ENCODE assay signal across 8 cellular contexts in the genomic region with DNA sequence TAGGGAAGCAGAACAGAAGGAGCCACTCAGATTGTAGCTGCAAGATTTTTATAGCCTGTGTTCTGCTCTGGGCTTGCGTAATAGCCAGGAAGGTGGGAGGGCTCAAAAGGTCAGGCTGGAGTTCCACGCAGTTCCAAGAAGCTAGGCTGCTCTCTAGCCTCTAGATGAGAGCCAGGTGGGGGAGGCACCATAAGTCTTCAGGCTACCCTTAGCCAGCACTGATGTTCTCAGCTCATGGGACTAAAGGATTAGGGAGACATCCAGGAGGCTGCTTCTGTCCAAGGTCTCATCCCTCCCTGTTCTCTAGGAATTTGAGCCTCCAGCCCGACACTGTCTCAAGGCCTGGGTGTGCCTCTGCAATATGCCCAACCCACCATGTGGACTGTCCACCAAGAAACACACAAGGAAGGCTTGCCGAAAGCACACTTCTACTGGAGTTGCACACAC. TPM values are rescaled to one million over a fixed set of nuclear protein-coding genes. Genes with fewer than 3 reads are reported as not detected.
DNase-seq lines count a peak whose midpoint lies in the region; ATAC-seq and TF ChIP-seq lines count a peak whose summit lies in the region.

No MANE protein-coding gene starts in this region.

- TF ChIP-seq RAD21 in SK-N-SH (IDR thresholded peaks at IDR 0.05; ENCODE audit: low read length): no peak

- H3K4me1 ChIP-seq in SK-N-SH (ENCODE audit: control insufficient read depth in 1 of 2, insufficient read depth in 2 of 2, low read depth in 1 of 2, low read length in 1 of 2) (peaks cover 0 to 12% of the 10 kb centered on the region in 2 experiments; a peak in 1 of 4 replicates), iPS-20b (ENCODE audit: insufficient read depth, low read length) (0 out of 2 replicates have a peak, but pooled peaks cover 5% of the 10 kb centered on the region), smooth muscle cell (ENCODE audit: low read depth) (peaks cover 14% of the 10 kb centered on the region)

- no peak for TF ChIP-seq CTCF in SK-N-SH (IDR thresholded peaks at IDR 0.05)
- TF ChIP-seq CTCF in smooth muscle cell (IDR thresholded peaks at IDR 0.05; ENCODE audit: borderline replicate concordance, insufficient read depth, poor library complexity, severe bottlenecking): no peak

- peak overlapping the region; percentile 82 to 100 for H3K4me3 ChIP-seq in SK-N-SH (ENCODE audit: low read depth in 2 of 2, low read length in 1 of 2)
- peak overlapping the region; percentile 89 for H3K4me3 ChIP-seq in iPS-20b (ENCODE audit: low read length)
- peak overlapping the region; percentile 96 for H3K4me3 ChIP-seq in smooth muscle cell

- H3K27ac Mint-ChIP-seq in activated T-helper 2 cell treated with anti-CD3 and anti-CD28 coated beads, Interferon-gamma antibody, Interleukin-2, Interleukin-4, amounts not matched to agents 10 μg/mL and 5 μg/mL and 100 μg/mL, durations not matched to agents 14 hours and 24 hours and 36 hours: peak overlapping the region; percentile 51

- intact Hi-C loops in activated T-helper 2 cell treated with anti-CD3 and anti-CD28 coated beads, Interferon-gamma antibody, Interleukin-2, Interleukin-4, amounts not matched to agents 10 μg/mL and 5 μg/mL and 100 μg/mL, durations not matched to agents 14 hours and 24 hours and 36 hours (cut with micrococcal nuclease): loop anchor here (1.0 kb wide), 1 partner anchor 21 kb away; no protein-coding TSS in a partner anchor

- POLR2A ChIA-PET in SK-N-SH (lab: Yijun Ruan, JAX): interaction anchor here (1.2 to 4.3 kb wide), 6 partner anchors 9 to 126 kb away, joined by 3 to 28 read pairs (median 6); partner anchors contain the start of genes DHH, TUBA1A and TUBA1B

- WGBS in SK-N-SH (ENCODE audit: low lambda C conversion rate): 75% methylated on average over 4 of the region's 4 CpGs
- WGBS in smooth muscle cell (ENCODE audit: low lambda C conversion rate): 30% methylated on average over 4 of the region's 4 CpGs

- no peak for DNase-seq in SK-N-SH
- no peak for DNase-seq in activated T-helper 2 cell treated with anti-CD3 and anti-CD28 coated beads, Interferon-gamma antibody, Interleukin-2, Interleukin-4, amounts not matched to agents 10 μg/mL and 5 μg/mL and 100 μg/mL, durations not matched to agents 14 hours and 24 hours and 36 hours (ENCODE audit: low spot score)
- no peak for DNase-seq in smooth muscle cell (lab: John Stamatoyannopoulos, UW; ENCODE audit: unreplicated experiment)
- no peak for DNase-seq in NCI-H2196 treated with DMSO at 0.1 percent for 48 hours (lab: John Stamatoyannopoulos, UW; ENCODE audit: unreplicated experiment)

- H3K9ac ChIP-seq in SK-N-SH (no peak overlapping the region), iPS-20b (ENCODE audit: low read depth, low read length) (peak overlapping the region; percentile 90; the same call in 1 of the 2 replicates), smooth muscle cell (ENCODE audit: low read depth) (peak overlapping the region; percentile 95)

- CTCF ChIA-PET in SK-N-SH (lab: Yijun Ruan, JAX): interaction anchor here (0.7 to 25.0 kb wide), 9 partner anchors 10 to 238 kb away, joined by 3 to 315 read pairs (median 30); partner anchors contain the start of genes DHH, DNAJC22, TUBA1A and TUBA1B

- no peaks in the 10 kb centered on the region for H3K9me3 Mint-ChIP-seq in activated T-helper 2 cell treated with anti-CD3 and anti-CD28 coated beads, Interferon-gamma antibody, Interleukin-2, Interleukin-4, amounts not matched to agents 10 μg/mL and 5 μg/mL and 100 μg/mL, durations not matched to agents 14 hours and 24 hours and 36 hours

- H3K27me3 ChIP-seq in SK-N-SH (ENCODE audit: insufficient read depth) (no peaks in the 10 kb centered on the region), iPS-20b (ENCODE audit: insufficient read depth, low read length) (no peaks in the 10 kb centered on the region), smooth muscle cell (ENCODE audit: low read depth) (no peaks in the 10 kb centered on the region)

- H3K79me2 ChIP-seq in SK-N-SH (ENCODE audit: insufficient read depth): peaks cover 42% of the 10 kb centered on the region
- peaks cover 49% of the 10 kb centered on the region for H3K79me2 ChIP-seq in smooth muscle cell (ENCODE audit: low read depth)

- H3F3A ChIP-seq in SK-N-SH (replicated peaks; ENCODE audit: insufficient read depth) (no peaks in the 10 kb centered on the region), smooth muscle cell (ENCODE audit: low read depth) (peaks cover 21% of the 10 kb centered on the region)

- H3K27ac ChIP-seq in SK-N-SH (ENCODE audit: low read depth in 2 of 2, low read length in 1 of 2): peak overlapping the region in 1 of 2 experiments; percentile 88; a peak in 1 of 4 replicates
- no peak overlapping the region for H3K27ac ChIP-seq in iPS-20b (ENCODE audit: low read length)
- peak overlapping the region; percentile 93 for H3K27ac ChIP-seq in smooth muscle cell (ENCODE audit: low read depth)

- H3K36me3 ChIP-seq in SK-N-SH (replicated peaks in 1 of 2; ENCODE audit: control insufficient read depth in 1 of 2, insufficient read depth in 2 of 2, low read length in 1 of 2): peaks cover 13 to 25% of the 10 kb centered on the region in 2 experiments
- peaks cover 30% of the 10 kb centered on the region for H3K36me3 ChIP-seq in iPS-20b (ENCODE audit: insufficient read depth, low read depth, low read length)
- no peaks in the 10 kb centered on the region for H3K36me3 ChIP-seq in smooth muscle cell (ENCODE audit: low read depth)

- H3K27me3 Mint-ChIP-seq in activated T-helper 2 cell treated with anti-CD3 and anti-CD28 coated beads, Interferon-gamma antibody, Interleukin-2, Interleukin-4, amounts not matched to agents 10 μg/mL and 5 μg/mL and 100 μg/mL, durations not matched to agents 14 hours and 24 hours and 36 hours (ENCODE audit: low read depth): no peaks in the 10 kb centered on the region

- H3K4me1 Mint-ChIP-seq in activated T-helper 2 cell treated with anti-CD3 and anti-CD28 coated beads, Interferon-gamma antibody, Interleukin-2, Interleukin-4, amounts not matched to agents 10 μg/mL and 5 μg/mL and 100 μg/mL, durations not matched to agents 14 hours and 24 hours and 36 hours (ENCODE audit: low read depth): peaks cover 22% of the 10 kb centered on the region

- no peaks in the 10 kb centered on the region for H3K9me2 ChIP-seq in SK-N-SH

- no peak for TF ChIP-seq EP300 in SK-N-SH (IDR thresholded peaks at IDR 0.05; ENCODE audit: borderline replicate concordance in 1 of 2, low read depth in 1 of 2, low read length in 1 of 2)

- ATAC-seq in SK-N-SH treated with all-trans-retinoic acid at 6 μM for 48 hours (no peak), GM21825 (IDR thresholded peaks at IDR 0.05; ENCODE audit: unreplicated experiment) (no peak), HG03139 (IDR thresholded peaks at IDR 0.05; ENCODE audit: unreplicated experiment) (no peak)

- H4K20me1 ChIP-seq in SK-N-SH (ENCODE audit: insufficient read depth) (peaks cover 43% of the 10 kb centered on the region; the same call in 1 of the 2 replicates), smooth muscle cell (ENCODE audit: low read depth) (peaks cover 59% of the 10 kb centered on the region)

- H3K4me3 Mint-ChIP-seq in activated T-helper 2 cell treated with anti-CD3 and anti-CD28 coated beads, Interferon-gamma antibody, Interleukin-2, Interleukin-4, amounts not matched to agents 10 μg/mL and 5 μg/mL and 100 μg/mL, durations not matched to agents 14 hours and 24 hours and 36 hours (ENCODE audit: low read depth): peak overlapping the region; percentile 97

- H3K9me3 ChIP-seq in SK-N-SH: no peaks in the 10 kb centered on the region
- H3K9me3 ChIP-seq in iPS-20b (ENCODE audit: insufficient read depth, low read depth, low read length): 0 out of 2 replicates have a peak, but pooled peaks cover 4% of the 10 kb centered on the region
- H3K9me3 ChIP-seq in smooth muscle cell (replicated peaks; ENCODE audit: low read depth): no peaks in the 10 kb centered on the region

- H3K4me2 ChIP-seq in SK-N-SH: peak overlapping the region; percentile 97
- peak overlapping the region; percentile 98 for H3K4me2 ChIP-seq in smooth muscle cell

- H2AFZ ChIP-seq in SK-N-SH (ENCODE audit: low read depth) (no peak overlapping the region), smooth muscle cell (ENCODE audit: low read depth) (no peak overlapping the region)

- H3K36me3 Mint-ChIP-seq in activated T-helper 2 cell treated with anti-CD3 and anti-CD28 coated beads, Interferon-gamma antibody, Interleukin-2, Interleukin-4, amounts not matched to agents 10 μg/mL and 5 μg/mL and 100 μg/mL, durations not matched to agents 14 hours and 24 hours and 36 hours (ENCODE audit: low read depth): peaks cover 8% of the 10 kb centered on the region

RNA-seq across cellular contexts. Expression of gene LMBR1L, which starts 1.7 kb away (rescaled TPM):
- polyA plus RNA-seq in SK-N-SH (2012; rRNA removed) (43.0 and 61.4 TPM in 2 replicates), smooth muscle cell (49.5 and 61.8 TPM in 2 replicates)
- polyA plus RNA-seq in SK-N-SH (2012; cell fraction: cytosol; rRNA removed): 21.9 and 25.6 TPM in 2 replicates
- polyA plus RNA-seq in SK-N-SH (2012; cell fraction: nucleus; rRNA removed): 223 and 317 TPM in 2 replicates
- 47.1 and 53.5 TPM in 2 replicates for total RNA-seq in activated T-helper 2 cell treated with anti-CD3 and anti-CD28 coated beads, Interferon-gamma antibody, Interleukin-2, Interleukin-4, amounts not matched to agents 10 μg/mL and 5 μg/mL and 100 μg/mL, durations not matched to agents 14 hours and 24 hours and 36 hours
- total RNA-seq in smooth muscle cell: 32.4 and 57.3 TPM in 2 replicates

RNA-seq across cellular contexts. Expression of gene DHH, which starts 14.4 kb away (rescaled TPM):
- polyA plus RNA-seq in SK-N-SH (2012; rRNA removed) (0.08 and 0.13 TPM in 2 replicates), smooth muscle cell (not detected in 2 replicates)
- polyA plus RNA-seq in SK-N-SH (2012; cell fraction: cytosol; rRNA removed): 0.03 and 0.08 TPM in 2 replicates
- 0.12 and 0.14 TPM in 2 replicates for polyA plus RNA-seq in SK-N-SH (2012; cell fraction: nucleus; rRNA removed)
- total RNA-seq in activated T-helper 2 cell treated with anti-CD3 and anti-CD28 coated beads, Interferon-gamma antibody, Interleukin-2, Interleukin-4, amounts not matched to agents 10 μg/mL and 5 μg/mL and 100 μg/mL, durations not matched to agents 14 hours and 24 hours and 36 hours: not detected in 2 replicates
- total RNA-seq in smooth muscle cell: 0.04 TPM in 1 of 2 replicates, not detected in the other

RNA-seq across cellular contexts. Expression of gene TUBA1B, which starts 22.2 kb away (rescaled TPM):
- polyA plus RNA-seq in SK-N-SH (2012; rRNA removed): 2,454 and 2,856 TPM in 2 replicates
- 1,826 and 2,117 TPM in 2 replicates for polyA plus RNA-seq in SK-N-SH (2012; cell fraction: cytosol; rRNA removed)
- 970 and 1,206 TPM in 2 replicates for polyA plus RNA-seq in SK-N-SH (2012; cell fraction: nucleus; rRNA removed)
- total RNA-seq in activated T-helper 2 cell treated with anti-CD3 and anti-CD28 coated beads, Interferon-gamma antibody, Interleukin-2, Interleukin-4, amounts not matched to agents 10 μg/mL and 5 μg/mL and 100 μg/mL, durations not matched to agents 14 hours and 24 hours and 36 hours: 1,902 and 1,926 TPM in 2 replicates
- 1,427 and 1,487 TPM in 2 replicates for total RNA-seq in smooth muscle cell
- 1,057 and 1,405 TPM in 2 replicates for polyA plus RNA-seq in smooth muscle cell

RNA-seq across cellular contexts. Expression of gene RHEBL1, which starts 39.2 kb away (rescaled TPM):
- 2.2 and 2.3 TPM in 2 replicates for polyA plus RNA-seq in SK-N-SH (2012; rRNA removed)
- 1.6 and 2.9 TPM in 2 replicates for polyA plus RNA-seq in SK-N-SH (2012; cell fraction: cytosol; rRNA removed)
- polyA plus RNA-seq in SK-N-SH (2012; cell fraction: nucleus; rRNA removed): 1.4 and 2.4 TPM in 2 replicates
- 14.2 and 16.0 TPM in 2 replicates for total RNA-seq in activated T-helper 2 cell treated with anti-CD3 and anti-CD28 coated beads, Interferon-gamma antibody, Interleukin-2, Interleukin-4, amounts not matched to agents 10 μg/mL and 5 μg/mL and 100 μg/mL, durations not matched to agents 14 hours and 24 hours and 36 hours
- total RNA-seq in smooth muscle cell: 0.76 and 1.3 TPM in 2 replicates
- 2.1 TPM in 2 replicates for polyA plus RNA-seq in smooth muscle cell

RNA-seq across cellular contexts. Expression of gene KMT2D, which starts 48.4 kb away (rescaled TPM):
- polyA plus RNA-seq in SK-N-SH (2012; rRNA removed): 16.3 and 30.5 TPM in 2 replicates
- 12.4 and 21.2 TPM in 2 replicates for polyA plus RNA-seq in SK-N-SH (2012; cell fraction: cytosol; rRNA removed)
- polyA plus RNA-seq in SK-N-SH (2012; cell fraction: nucleus; rRNA removed): 73.8 and 91.4 TPM in 2 replicates
- total RNA-seq in activated T-helper 2 cell treated with anti-CD3 and anti-CD28 coated beads, Interferon-gamma antibody, Interleukin-2, Interleukin-4, amounts not matched to agents 10 μg/mL and 5 μg/mL and 100 μg/mL, durations not matched to agents 14 hours and 24 hours and 36 hours: 93.3 and 100 TPM in 2 replicates
- total RNA-seq in smooth muscle cell: 22.8 and 25.9 TPM in 2 replicates
- polyA plus RNA-seq in smooth muscle cell: 24.6 and 37.2 TPM in 2 replicates
